13 cellular contexts compared by ENCODE assay signal in genomic region chr15:35854398-35854797, GRCh38.
A peak's percentile ranks its signal among the peaks of the same experiment; 100 is the strongest.
DNase-seq lines count a peak whose midpoint lies in the region; ATAC-seq, FAIRE-seq and TF ChIP-seq lines count a peak whose summit lies in the region.
"Had no signal": no experiment of that assay in that cellular context is flagged by ENCODE, and none has a peak within 500 bp of the region (broad histone marks: within the 10 kb centered on the region; RNA-seq: fewer than 3 reads in every experiment).

No MANE protein-coding gene starts in this region.

- ATAC-seq in GM23338, result no peak
- no peak for ATAC-seq in GM18870 (IDR thresholded peaks at IDR 0.05; ENCODE audit: unreplicated experiment)

- peaks cover 8% of the 10 kb centered on the region; the same call in 2 of the 3 replicates for H3K4me1 Mint-ChIP-seq in GM23338
- H3K4me1 Mint-ChIP-seq: CD4-positive, CD25-positive, alpha-beta regulatory T cell had no signal

- TF ChIP-seq CTCF in GM23338 (conservative IDR thresholded peaks at IDR 0.05; ENCODE audit: low read depth in 2 of 2), result no peak
- TF ChIP-seq CTCF in hepatocyte (IDR thresholded peaks at IDR 0.05; ENCODE audit: poor library complexity), result no peak
- TF ChIP-seq CTCF in kidney (IDR thresholded peaks at IDR 0.05; ENCODE audit: borderline replicate concordance, extremely low read depth, insufficient read depth), result no peak

- H3K27ac Mint-ChIP-seq in GM23338, result no peak overlapping the region
- H3K27ac Mint-ChIP-seq: CD4-positive, CD25-positive, alpha-beta regulatory T cell; H9 had no signal

- H3K18ac ChIP-seq in neuronal stem cell (ENCODE audit: low read length), result no peak overlapping the region

- no peak for FAIRE-seq in kidney (lab: Jason Lieb, UNC)

- H4K91ac ChIP-seq in neuronal stem cell (ENCODE audit: low read depth, low read length, poor library complexity), result no peak overlapping the region

- no peak overlapping the region for H2BK120ac ChIP-seq in neuronal stem cell (ENCODE audit: low read depth, low read length)

- H3K4me3 Mint-ChIP-seq in GM23338, result no peak overlapping the region
- H3K4me3 Mint-ChIP-seq: CD4-positive, CD25-positive, alpha-beta regulatory T cell; H9 had no signal

- intact Hi-C loops in kidney (cut with DNase I), result no loop called here

- H3K79me1 ChIP-seq in neuronal stem cell (ENCODE audit: low read depth, low read length), result no peaks in the 10 kb centered on the region

- no peak overlapping the region for H3K9ac ChIP-seq in neuronal stem cell (ENCODE audit: low read depth, low read length, poor library complexity)
- H3K9ac ChIP-seq in kidney (ENCODE audit: low read length in 2 of 2), result no peak overlapping the region
- H3K9ac ChIP-seq: BLaER1 treated with 17β-estradiol and CSF1 and Interleukin-3, amounts not matched to agents 10 nM and 100 nM had no signal

- no peak overlapping the region for H3K14ac ChIP-seq in neuronal stem cell (ENCODE audit: low read length)

- H2AFZ ChIP-seq in GM23338 (0 out of 2 replicates have a peak overlapping the region, but pooled peaks have one; percentile 21), hepatocyte (no peak overlapping the region), neuronal stem cell (ENCODE audit: low read length) (peak overlapping the region; percentile 36)

- no peak overlapping the region for H2AK5ac ChIP-seq in neuronal stem cell (ENCODE audit: low read depth, low read length)

- H3K36me3 Mint-ChIP-seq in GM23338 (ENCODE audit: low read depth), result no peaks in the 10 kb centered on the region
- H3K36me3 Mint-ChIP-seq: CD4-positive, CD25-positive, alpha-beta regulatory T cell had no signal

- H3K36me3 ChIP-seq in GM23338 (ENCODE audit: insufficient read depth) (no peaks in the 10 kb centered on the region), hepatocyte (replicated peaks; ENCODE audit: insufficient read depth, low read depth) (no peaks in the 10 kb centered on the region), neuronal stem cell (replicated peaks in 1 of 2; ENCODE audit: control insufficient read depth in 2 of 2, insufficient read depth in 2 of 2, low read length in 2 of 2) (no peaks in the 10 kb centered on the region), kidney (ENCODE audit: control insufficient read depth in 1 of 2, insufficient read depth in 2 of 2, low read length in 2 of 2) (no peaks in the 10 kb centered on the region)
- H3K36me3 ChIP-seq: BLaER1 treated with 17β-estradiol and CSF1 and Interleukin-3, amounts not matched to agents 10 nM and 100 nM had no signal

- H3K23ac ChIP-seq in neuronal stem cell (ENCODE audit: low read depth, low read length, poor library complexity), result no peak overlapping the region

- H3K4me2 ChIP-seq in GM23338 (no peak overlapping the region), hepatocyte (peak overlapping the region; percentile 51), neuronal stem cell (ENCODE audit: insufficient read depth, low read length, poor library complexity, severe bottlenecking) (no peak overlapping the region)
- H3K4me2 ChIP-seq: BLaER1 treated with 17β-estradiol and CSF1 and Interleukin-3, amounts not matched to agents 10 nM and 100 nM had no signal

- H4K20me1 ChIP-seq in GM23338 (replicated peaks; ENCODE audit: insufficient read depth) (no peaks in the 10 kb centered on the region), hepatocyte (ENCODE audit: insufficient read depth, poor library complexity, severe bottlenecking) (no peaks in the 10 kb centered on the region)
- H4K20me1 ChIP-seq: BLaER1 treated with 17β-estradiol and CSF1 and Interleukin-3, amounts not matched to agents 10 nM and 100 nM had no signal

- no peak overlapping the region for H2BK5ac ChIP-seq in neuronal stem cell (ENCODE audit: low read length)

- H3K9me2 ChIP-seq in GM23338 (ENCODE audit: insufficient read depth) (no peaks in the 10 kb centered on the region), hepatocyte (replicated peaks; ENCODE audit: insufficient read depth) (no peaks in the 10 kb centered on the region)

- no peak overlapping the region for H3K4me3 ChIP-seq in GM23338
- no peak overlapping the region for H3K4me3 ChIP-seq in hepatocyte
- H3K4me3 ChIP-seq in neuronal stem cell (ENCODE audit: low read length in 2 of 2), result no peak overlapping the region
- H3K4me3 ChIP-seq in kidney (ENCODE audit: low read length in 2 of 2), result no peak overlapping the region
- H3K4me3 ChIP-seq: BLaER1 treated with 17β-estradiol and CSF1 and Interleukin-3, amounts not matched to agents 10 nM and 100 nM had no signal

- no peaks in the 10 kb centered on the region for H3K4me1 ChIP-seq in GM23338 (ENCODE audit: insufficient read depth)
- no peaks in the 10 kb centered on the region for H3K4me1 ChIP-seq in hepatocyte (ENCODE audit: insufficient read depth)
- no peaks in the 10 kb centered on the region for H3K4me1 ChIP-seq in neuronal stem cell (ENCODE audit: control insufficient read depth in 2 of 2, insufficient read depth in 1 of 2, low read depth in 1 of 2, low read length in 2 of 2)
- H3K4me1 ChIP-seq in kidney (ENCODE audit: control insufficient read depth in 1 of 2, insufficient read depth in 1 of 2, low read depth in 1 of 2, low read length in 2 of 2), result no peaks in the 10 kb centered on the region
- H3K4me1 ChIP-seq: BLaER1 treated with 17β-estradiol and CSF1 and Interleukin-3, amounts not matched to agents 10 nM and 100 nM had no signal

- WGBS in hepatocyte (ENCODE audit: low lambda C conversion rate, missing lambda C conversion rate), result 71% methylated on average over 5 of the region's 5 CpGs
- WGBS in neuronal stem cell (ENCODE audit: extremely low coverage in 2 of 2, insufficient read length in 2 of 2, insufficient replicate concordance in 1 of 2), 2 donors, result no CpG with 5 or more reads among the region's 5 CpGs

- H3K4ac ChIP-seq in neuronal stem cell (ENCODE audit: low read length), result no peak overlapping the region

- H3K9me3 Mint-ChIP-seq in GM23338, result no peaks in the 10 kb centered on the region
- H3K9me3 Mint-ChIP-seq: H9 had no signal

- no peaks in the 10 kb centered on the region for H3F3A ChIP-seq in GM23338 (replicated peaks; ENCODE audit: low read depth)

- no peak overlapping the region for H2BK15ac ChIP-seq in neuronal stem cell (ENCODE audit: low read length)

- no peak overlapping the region for H4K8ac ChIP-seq in neuronal stem cell (ENCODE audit: low read depth, low read length)

- H3K9me3 ChIP-seq in hepatocyte (ENCODE audit: low read depth) (no peaks in the 10 kb centered on the region), neuronal stem cell (replicated peaks in 1 of 2; ENCODE audit: control insufficient read depth in 2 of 2, insufficient read depth in 1 of 2, low read depth in 1 of 2, low read length in 2 of 2) (no peaks in the 10 kb centered on the region), kidney (ENCODE audit: control insufficient read depth in 1 of 2, low read length in 2 of 2) (no peaks in the 10 kb centered on the region)
- H3K9me3 ChIP-seq: BLaER1 treated with 17β-estradiol and CSF1 and Interleukin-3, amounts not matched to agents 10 nM and 100 nM had no signal

- H3K27me3 ChIP-seq in GM23338 (ENCODE audit: insufficient read depth), result no peaks in the 10 kb centered on the region
- H3K27me3 ChIP-seq in hepatocyte, result no peaks in the 10 kb centered on the region
- H3K27me3 ChIP-seq in neuronal stem cell (ENCODE audit: control insufficient read depth in 3 of 3, insufficient read depth in 3 of 3, low read depth in 1 of 3, low read length in 3 of 3), result no peaks in the 10 kb centered on the region
- H3K27me3 ChIP-seq: BLaER1 treated with 17β-estradiol and CSF1 and Interleukin-3, amounts not matched to agents 10 nM and 100 nM had no signal

- H2BK12ac ChIP-seq in neuronal stem cell (ENCODE audit: low read length), result no peak overlapping the region

- H3K27me3 Mint-ChIP-seq in GM23338 (ENCODE audit: insufficient read depth, low read depth, poor library complexity), result peaks cover 1% of the 10 kb centered on the region
- H3K27me3 Mint-ChIP-seq: CD4-positive, CD25-positive, alpha-beta regulatory T cell had no signal

- H3K79me2 ChIP-seq in GM23338 (replicated peaks; ENCODE audit: insufficient read depth), result no peaks in the 10 kb centered on the region
- no peaks in the 10 kb centered on the region for H3K79me2 ChIP-seq in hepatocyte

- DNase-seq in GM23338 (ENCODE audit: low spot score) (no peak), NCI-H2227 treated with DMSO at 0.1 percent for 48 hours (lab: John Stamatoyannopoulos, UW) (peak; percentile 64), hepatocyte (ENCODE audit: low spot score) (no peak), neuronal stem cell (ENCODE audit: low spot score) (no peak), cerebellum (ENCODE audit: low spot score) (no peak), kidney (no peak), NCI-H1417 treated with DMSO at 0.1 percent for 48 hours (lab: John Stamatoyannopoulos, UW) (no peak)
- DNase-seq: ACHN; CD4-positive, CD25-positive, alpha-beta regulatory T cell; GOT3; H9 had no signal

- H3K27ac ChIP-seq in GM23338 (ENCODE audit: low read depth) (no peak overlapping the region), hepatocyte (no peak overlapping the region), neuronal stem cell (replicated peaks; ENCODE audit: low read length) (no peak overlapping the region), kidney (ENCODE audit: low read depth in 2 of 2, low read length in 2 of 2) (no peak overlapping the region)
- H3K27ac ChIP-seq: BLaER1 treated with 17β-estradiol and CSF1 and Interleukin-3, amounts not matched to agents 10 nM and 100 nM had no signal

TF ChIP-seq in GM23338, 12 proteins besides CTCF, POLR2A, EP300 and RAD21 (continues in another document):
- TF ChIP-seq EZH2phosphoT487 (IDR thresholded peaks at IDR 0.05; ENCODE audit: unreplicated experiment), result no peak
